In the genomic region with DNA sequence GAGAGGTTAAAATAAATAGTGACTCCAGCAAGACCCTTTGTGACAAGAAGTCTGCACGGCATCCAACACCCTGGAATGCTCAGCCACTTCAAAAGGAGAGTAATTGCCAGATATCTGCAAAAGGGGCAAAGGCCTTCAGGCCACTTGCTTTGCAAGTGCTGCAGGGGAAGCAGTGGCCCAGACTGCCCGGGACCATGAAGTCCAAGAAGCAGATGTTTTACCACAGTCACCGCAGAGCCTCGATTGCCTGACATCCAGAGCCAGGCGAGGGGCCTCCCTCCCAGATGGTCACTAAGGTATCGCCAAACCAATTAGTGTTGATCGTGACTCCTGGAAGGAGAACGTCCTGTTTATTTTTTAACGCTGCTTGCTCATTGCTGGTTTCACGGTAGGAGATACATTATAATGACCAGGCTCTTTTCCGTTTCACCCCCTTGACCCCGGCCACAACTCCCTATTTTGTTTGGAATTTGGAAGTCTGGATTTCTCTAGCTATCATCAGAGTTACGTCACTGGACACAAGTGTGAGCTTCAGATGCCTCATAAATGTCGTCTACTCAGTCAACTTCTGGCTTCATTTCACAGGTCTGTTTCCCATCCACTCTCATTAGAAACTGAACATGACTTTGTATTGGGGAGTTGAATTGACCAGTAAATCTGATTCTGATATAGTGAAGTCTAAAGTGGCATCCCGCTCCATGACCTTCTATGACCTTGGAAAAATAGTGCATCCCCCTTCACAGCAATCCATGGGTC, we compare ENCODE assay signal across 1 cellular context.
TF ChIP-seq lines count a peak whose summit lies in the region.

No MANE protein-coding gene starts in this region.

TF ChIP-seq in liver, 16 proteins besides CTCF, POLR2A, EP300 and RAD21 (continued from another document):
- TF ChIP-seq, protein P1, sequence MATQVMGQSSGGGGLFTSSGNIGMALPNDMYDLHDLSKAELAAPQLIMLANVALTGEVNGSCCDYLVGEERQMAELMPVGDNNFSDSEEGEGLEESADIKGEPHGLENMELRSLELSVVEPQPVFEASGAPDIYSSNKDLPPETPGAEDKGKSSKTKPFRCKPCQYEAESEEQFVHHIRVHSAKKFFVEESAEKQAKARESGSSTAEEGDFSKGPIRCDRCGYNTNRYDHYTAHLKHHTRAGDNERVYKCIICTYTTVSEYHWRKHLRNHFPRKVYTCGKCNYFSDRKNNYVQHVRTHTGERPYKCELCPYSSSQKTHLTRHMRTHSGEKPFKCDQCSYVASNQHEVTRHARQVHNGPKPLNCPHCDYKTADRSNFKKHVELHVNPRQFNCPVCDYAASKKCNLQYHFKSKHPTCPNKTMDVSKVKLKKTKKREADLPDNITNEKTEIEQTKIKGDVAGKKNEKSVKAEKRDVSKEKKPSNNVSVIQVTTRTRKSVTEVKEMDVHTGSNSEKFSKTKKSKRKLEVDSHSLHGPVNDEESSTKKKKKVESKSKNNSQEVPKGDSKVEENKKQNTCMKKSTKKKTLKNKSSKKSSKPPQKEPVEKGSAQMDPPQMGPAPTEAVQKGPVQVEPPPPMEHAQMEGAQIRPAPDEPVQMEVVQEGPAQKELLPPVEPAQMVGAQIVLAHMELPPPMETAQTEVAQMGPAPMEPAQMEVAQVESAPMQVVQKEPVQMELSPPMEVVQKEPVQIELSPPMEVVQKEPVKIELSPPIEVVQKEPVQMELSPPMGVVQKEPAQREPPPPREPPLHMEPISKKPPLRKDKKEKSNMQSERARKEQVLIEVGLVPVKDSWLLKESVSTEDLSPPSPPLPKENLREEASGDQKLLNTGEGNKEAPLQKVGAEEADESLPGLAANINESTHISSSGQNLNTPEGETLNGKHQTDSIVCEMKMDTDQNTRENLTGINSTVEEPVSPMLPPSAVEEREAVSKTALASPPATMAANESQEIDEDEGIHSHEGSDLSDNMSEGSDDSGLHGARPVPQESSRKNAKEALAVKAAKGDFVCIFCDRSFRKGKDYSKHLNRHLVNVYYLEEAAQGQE (IDR thresholded peaks at IDR 0.05) = no peak
- peak; percentile 62 to 72 for TF ChIP-seq RXRA (IDR thresholded peaks at IDR 0.05)
